Comparison of ENCODE assay signal across 17 cellular contexts in genomic region chr2:105842555-105842954, GRCh38.
DNase-seq lines count a peak whose midpoint lies in the region; ATAC-seq and TF ChIP-seq lines count a peak whose summit lies in the region.
"Had no signal": no experiment of that assay in that cellular context is flagged by ENCODE, and none has a peak within 500 bp of the region (broad histone marks: within the 10 kb centered on the region; RNA-seq: fewer than 3 reads in every experiment).

No MANE protein-coding gene starts in this region.

- no peaks in the 10 kb centered on the region for H3K9me3 Mint-ChIP-seq in CD4-positive, alpha-beta T cell
- H3K9me3 Mint-ChIP-seq in activated B cell treated with CpG ODN at 0.5 μM for 24 hours = no peaks in the 10 kb centered on the region
- H3K9me3 Mint-ChIP-seq in naive B cell = peaks cover 0 to 4% (median 4%) of the 10 kb centered on the region in 7 donors

- H3K4me1 Mint-ChIP-seq in CD4-positive, alpha-beta T cell (ENCODE audit: low read depth) = peaks cover 98% of the 10 kb centered on the region
- H3K4me1 Mint-ChIP-seq in activated B cell treated with CpG ODN at 0.5 μM for 24 hours (peaks cover 77% of the 10 kb centered on the region), naive B cell (peaks cover 64 to 89% (median 82%) of the 10 kb centered on the region in 3 donors)

- H3K27ac ChIP-seq in CD4-positive, alpha-beta T cell (ENCODE audit: low read depth, low read length) = no peak overlapping the region
- H3K27ac ChIP-seq: KMS-11, RWPE1, upper lobe of left lung, WERI-Rb-1 had no signal

- H3K27me3 ChIP-seq in CD4-positive, alpha-beta T cell (ENCODE audit: control insufficient read depth, insufficient read depth, low read length) = no peaks in the 10 kb centered on the region
- H3K27me3 ChIP-seq: upper lobe of left lung had no signal

- ATAC-seq in CD4-positive, alpha-beta T cell (ENCODE audit: poor library complexity) = no peak
- ATAC-seq in activated B cell treated with CpG ODN at 0.5 μM for 24 hours (ENCODE audit: low read depth) = no peak
- no peak for ATAC-seq in naive B cell (ENCODE audit: low read depth in 2 of 2)
- no peak for ATAC-seq in GM19324 (IDR thresholded peaks at IDR 0.05; ENCODE audit: low FRiP score, unreplicated experiment)

- CTCF ChIA-PET in CD4-positive, alpha-beta T cell (lab: Charles Lee) = interaction anchor here (0.7 kb wide), 1 partner anchor 327 kb away, joined by 3 read pairs; no protein-coding TSS in a partner anchor
- CTCF ChIA-PET in activated B cell treated with CpG ODN at 0.5 μM for 24 hours (lab: Charles Lee) = no interaction called here

- POLR2A ChIA-PET in CD4-positive, alpha-beta T cell (lab: Charles Lee) = no interaction called here
- POLR2A ChIA-PET in activated B cell treated with CpG ODN at 0.5 μM for 24 hours (lab: Charles Lee) = interaction anchor here (0.7 kb wide), 1 partner anchor 8 kb away, joined by 3 read pairs; no protein-coding TSS in a partner anchor

- H3K27ac Mint-ChIP-seq in CD4-positive, alpha-beta T cell = peak overlapping the region; percentile 74
- H3K27ac Mint-ChIP-seq in activated B cell treated with CpG ODN at 0.5 μM for 24 hours (peak overlapping the region; percentile 25), naive B cell (peak overlapping the region in 4 of 6 donors; percentile 1 to 76 (median 44))

- DNase-seq in NCI-H510A treated with DMSO at 0.1 percent for 48 hours (lab: John Stamatoyannopoulos, UW) (peak; percentile 80), NCI-H510A (lab: John Stamatoyannopoulos, UW) (no peak), activated B cell treated with CpG ODN at 0.5 μM for 24 hours (no peak), naive B cell (no peak), superior temporal gyrus (ENCODE audit: extremely low spot score) (no peak), T-helper 9 cell (no peak)
- DNase-seq in CD4-positive, alpha-beta T cell = no peak
- DNase-seq: amygdala; foreskin melanocyte; NCI-H1048; NK-92 treated with Interleukin-12 subunit alpha and Interleukin-12 subunit beta, amount 100 ng/mL, for 24 hours; stimulated activated CD4-positive, alpha-beta T cell treated with anti-CD3 and anti-CD28 coated beads, Interleukin-4, amount 100 ng/mL, for 4 hours; upper lobe of left lung; WERI-Rb-1 had no signal

- H3K27me3 Mint-ChIP-seq in CD4-positive, alpha-beta T cell = no peaks in the 10 kb centered on the region
- H3K27me3 Mint-ChIP-seq in activated B cell treated with CpG ODN at 0.5 μM for 24 hours (no peaks in the 10 kb centered on the region), naive B cell (no peaks in the 10 kb centered on the region)

- H3K36me3 Mint-ChIP-seq in CD4-positive, alpha-beta T cell (ENCODE audit: low read depth) = peaks cover 72% of the 10 kb centered on the region
- H3K36me3 Mint-ChIP-seq in activated B cell treated with CpG ODN at 0.5 μM for 24 hours (ENCODE audit: low read depth) = peaks cover 34% of the 10 kb centered on the region
- H3K36me3 Mint-ChIP-seq in naive B cell = peaks cover 26 to 52% of the 10 kb centered on the region in 2 donors

- no peak for TF ChIP-seq CTCF in CD4-positive, alpha-beta T cell (IDR thresholded peaks at IDR 0.05)
- no peak for TF ChIP-seq CTCF in activated B cell treated with CpG ODN at 0.5 μM for 24 hours (IDR thresholded peaks at IDR 0.05)

- intact Hi-C loops in CD4-positive, alpha-beta T cell (cut with DNase I, micrococcal nuclease) = no loop called here
- intact Hi-C loops in activated B cell treated with CpG ODN at 0.5 μM for 24 hours (cut with micrococcal nuclease) = no loop called here

- H3K4me3 Mint-ChIP-seq in CD4-positive, alpha-beta T cell = peak overlapping the region; percentile 31
- no peak overlapping the region for H3K4me3 Mint-ChIP-seq in activated B cell treated with CpG ODN at 0.5 μM for 24 hours
- peak overlapping the region in 2 of 8 donors; percentile 7 to 31 for H3K4me3 Mint-ChIP-seq in naive B cell

- no peaks in the 10 kb centered on the region for H3K9me3 ChIP-seq in CD4-positive, alpha-beta T cell (ENCODE audit: control insufficient read depth, low read length)
- H3K9me3 ChIP-seq: upper lobe of left lung had no signal
